In the genomic region with DNA sequence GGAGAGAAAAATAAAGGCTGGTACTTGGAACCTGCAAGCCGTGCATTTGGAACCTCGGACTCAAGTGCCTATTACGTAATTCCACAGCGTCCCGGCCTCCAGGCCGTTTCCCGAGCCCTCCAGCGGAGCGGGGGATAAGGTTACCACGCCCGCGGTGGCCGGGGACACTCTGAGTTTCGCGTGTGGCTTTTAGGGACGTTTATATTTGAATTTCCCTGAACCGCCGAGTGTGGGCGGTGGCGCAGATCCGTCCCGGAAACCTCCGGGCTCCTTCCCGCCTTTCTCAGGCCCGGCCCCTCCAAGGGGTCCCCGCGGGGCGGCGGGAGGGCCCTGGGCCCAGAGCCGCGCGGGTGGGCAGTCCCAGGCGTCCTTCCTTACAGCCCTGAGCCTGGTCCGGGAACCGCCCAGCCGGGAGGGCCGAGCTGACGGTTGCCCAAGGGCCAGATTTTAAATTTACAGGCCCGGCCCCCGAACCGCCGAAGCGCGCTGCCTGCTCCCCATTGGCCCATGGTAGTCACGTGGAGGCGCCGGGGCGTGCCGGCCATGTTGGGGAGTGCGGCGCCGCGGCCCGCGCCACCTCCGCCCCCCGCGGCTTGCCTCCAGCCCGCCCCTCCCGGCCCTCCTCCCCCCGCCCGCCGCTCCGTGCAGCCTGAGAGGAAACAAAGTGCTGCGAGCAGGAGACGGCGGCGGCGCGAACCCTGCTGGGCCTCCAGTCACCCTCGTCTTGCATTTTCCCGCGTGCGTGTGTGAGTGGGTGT, we compare ENCODE assay signal across 1 cellular context.
TF ChIP-seq lines count a peak whose summit lies in the region.

A gene with protein sequence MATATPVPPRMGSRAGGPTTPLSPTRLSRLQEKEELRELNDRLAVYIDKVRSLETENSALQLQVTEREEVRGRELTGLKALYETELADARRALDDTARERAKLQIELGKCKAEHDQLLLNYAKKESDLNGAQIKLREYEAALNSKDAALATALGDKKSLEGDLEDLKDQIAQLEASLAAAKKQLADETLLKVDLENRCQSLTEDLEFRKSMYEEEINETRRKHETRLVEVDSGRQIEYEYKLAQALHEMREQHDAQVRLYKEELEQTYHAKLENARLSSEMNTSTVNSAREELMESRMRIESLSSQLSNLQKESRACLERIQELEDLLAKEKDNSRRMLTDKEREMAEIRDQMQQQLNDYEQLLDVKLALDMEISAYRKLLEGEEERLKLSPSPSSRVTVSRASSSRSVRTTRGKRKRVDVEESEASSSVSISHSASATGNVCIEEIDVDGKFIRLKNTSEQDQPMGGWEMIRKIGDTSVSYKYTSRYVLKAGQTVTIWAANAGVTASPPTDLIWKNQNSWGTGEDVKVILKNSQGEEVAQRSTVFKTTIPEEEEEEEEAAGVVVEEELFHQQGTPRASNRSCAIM (plus strand): TSS at position 638 of the 758 bp plus-strand sequence. CDS start 373 bp downstream, outside the sequence.

TF ChIP-seq in HepG2, 621 proteins besides CTCF, POLR2A, EP300 and RAD21 (continued from another document and continues in another):
- TF ChIP-seq CENPX (CRISPR knock-in tag; IDR thresholded peaks at IDR 0.05) (no peak), ZNF782 (CRISPR knock-in tag; IDR thresholded peaks at IDR 0.05; ENCODE audit: borderline replicate concordance) (no peak), ZNF484 (CRISPR knock-in tag; IDR thresholded peaks at IDR 0.05; ENCODE audit: borderline replicate concordance, low read depth) (no peak), SOX13 (IDR thresholded peaks at IDR 0.05) (no peak), SOX13 (CRISPR knock-in tag; conservative IDR thresholded peaks at IDR 0.05 in 1 of 2, IDR thresholded peaks at IDR 0.05 in 1 of 2) (peak in 1 of 2 experiments; percentile 31; a peak in 1 of 4 replicates), SUZ12 (IDR thresholded peaks at IDR 0.05; ENCODE audit: low read depth, low read length) (no peak), CC2D1A (CRISPR knock-in tag; IDR thresholded peaks at IDR 0.05) (no peak), ZNF101 (CRISPR knock-in tag; IDR thresholded peaks at IDR 0.05; ENCODE audit: borderline replicate concordance, low read depth) (no peak), GTF2F1 (IDR thresholded peaks at IDR 0.05; ENCODE audit: low read length) (no peak), SALL1 (CRISPR knock-in tag; IDR thresholded peaks at IDR 0.05) (peak; percentile 48; the same call in 1 of the 2 replicates), NR3C1 (CRISPR knock-in tag; IDR thresholded peaks at IDR 0.05) (no peak), ZNF343 (CRISPR knock-in tag; IDR thresholded peaks at IDR 0.05) (no peak; the same call in none of the 2 replicates), ZNF850 (CRISPR knock-in tag; conservative IDR thresholded peaks at IDR 0.05) (no peak), FOXJ3 (CRISPR knock-in tag; IDR thresholded peaks at IDR 0.05; ENCODE audit: borderline replicate concordance) (0 out of 2 replicates have a peak, but pooled peaks have one; percentile 62), ZSCAN9 (CRISPR knock-in tag; IDR thresholded peaks at IDR 0.05; ENCODE audit: borderline replicate concordance) (peak; percentile 63; the same call in 1 of the 2 replicates), IKZF1 (IDR thresholded peaks at IDR 0.05) (no peak), ARNT2 (CRISPR knock-in tag; IDR thresholded peaks at IDR 0.05; ENCODE audit: low read depth) (peak; percentile 48), RARA (CRISPR knock-in tag; IDR thresholded peaks at IDR 0.05) (no peak), RFX3 (CRISPR knock-in tag; IDR thresholded peaks at IDR 0.05) (no peak), GTF3A (CRISPR knock-in tag; conservative IDR thresholded peaks at IDR 0.05) (no peak), REPIN1 (CRISPR knock-in tag; IDR thresholded peaks at IDR 0.05; ENCODE audit: borderline replicate concordance, low read depth) (no peak)
- TF ChIP-seq, protein P1, sequence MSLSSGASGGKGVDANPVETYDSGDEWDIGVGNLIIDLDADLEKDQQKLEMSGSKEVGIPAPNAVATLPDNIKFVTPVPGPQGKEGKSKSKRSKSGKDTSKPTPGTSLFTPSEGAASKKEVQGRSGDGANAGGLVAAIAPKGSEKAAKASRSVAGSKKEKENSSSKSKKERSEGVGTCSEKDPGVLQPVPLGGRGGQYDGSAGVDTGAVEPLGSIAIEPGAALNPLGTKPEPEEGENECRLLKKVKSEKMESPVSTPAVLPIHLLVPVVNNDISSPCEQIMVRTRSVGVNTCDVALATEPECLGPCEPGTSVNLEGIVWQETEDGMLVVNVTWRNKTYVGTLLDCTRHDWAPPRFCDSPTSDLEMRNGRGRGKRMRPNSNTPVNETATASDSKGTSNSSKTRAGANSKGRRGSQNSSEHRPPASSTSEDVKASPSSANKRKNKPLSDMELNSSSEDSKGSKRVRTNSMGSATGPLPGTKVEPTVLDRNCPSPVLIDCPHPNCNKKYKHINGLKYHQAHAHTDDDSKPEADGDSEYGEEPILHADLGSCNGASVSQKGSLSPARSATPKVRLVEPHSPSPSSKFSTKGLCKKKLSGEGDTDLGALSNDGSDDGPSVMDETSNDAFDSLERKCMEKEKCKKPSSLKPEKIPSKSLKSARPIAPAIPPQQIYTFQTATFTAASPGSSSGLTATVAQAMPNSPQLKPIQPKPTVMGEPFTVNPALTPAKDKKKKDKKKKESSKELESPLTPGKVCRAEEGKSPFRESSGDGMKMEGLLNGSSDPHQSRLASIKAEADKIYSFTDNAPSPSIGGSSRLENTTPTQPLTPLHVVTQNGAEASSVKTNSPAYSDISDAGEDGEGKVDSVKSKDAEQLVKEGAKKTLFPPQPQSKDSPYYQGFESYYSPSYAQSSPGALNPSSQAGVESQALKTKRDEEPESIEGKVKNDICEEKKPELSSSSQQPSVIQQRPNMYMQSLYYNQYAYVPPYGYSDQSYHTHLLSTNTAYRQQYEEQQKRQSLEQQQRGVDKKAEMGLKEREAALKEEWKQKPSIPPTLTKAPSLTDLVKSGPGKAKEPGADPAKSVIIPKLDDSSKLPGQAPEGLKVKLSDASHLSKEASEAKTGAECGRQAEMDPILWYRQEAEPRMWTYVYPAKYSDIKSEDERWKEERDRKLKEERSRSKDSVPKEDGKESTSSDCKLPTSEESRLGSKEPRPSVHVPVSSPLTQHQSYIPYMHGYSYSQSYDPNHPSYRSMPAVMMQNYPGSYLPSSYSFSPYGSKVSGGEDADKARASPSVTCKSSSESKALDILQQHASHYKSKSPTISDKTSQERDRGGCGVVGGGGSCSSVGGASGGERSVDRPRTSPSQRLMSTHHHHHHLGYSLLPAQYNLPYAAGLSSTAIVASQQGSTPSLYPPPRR (CRISPR knock-in tag; IDR thresholded peaks at IDR 0.05; ENCODE audit: borderline replicate concordance): 0 out of 2 replicates have a peak, but pooled peaks have one; percentile 42
- TF ChIP-seq, protein P2, sequence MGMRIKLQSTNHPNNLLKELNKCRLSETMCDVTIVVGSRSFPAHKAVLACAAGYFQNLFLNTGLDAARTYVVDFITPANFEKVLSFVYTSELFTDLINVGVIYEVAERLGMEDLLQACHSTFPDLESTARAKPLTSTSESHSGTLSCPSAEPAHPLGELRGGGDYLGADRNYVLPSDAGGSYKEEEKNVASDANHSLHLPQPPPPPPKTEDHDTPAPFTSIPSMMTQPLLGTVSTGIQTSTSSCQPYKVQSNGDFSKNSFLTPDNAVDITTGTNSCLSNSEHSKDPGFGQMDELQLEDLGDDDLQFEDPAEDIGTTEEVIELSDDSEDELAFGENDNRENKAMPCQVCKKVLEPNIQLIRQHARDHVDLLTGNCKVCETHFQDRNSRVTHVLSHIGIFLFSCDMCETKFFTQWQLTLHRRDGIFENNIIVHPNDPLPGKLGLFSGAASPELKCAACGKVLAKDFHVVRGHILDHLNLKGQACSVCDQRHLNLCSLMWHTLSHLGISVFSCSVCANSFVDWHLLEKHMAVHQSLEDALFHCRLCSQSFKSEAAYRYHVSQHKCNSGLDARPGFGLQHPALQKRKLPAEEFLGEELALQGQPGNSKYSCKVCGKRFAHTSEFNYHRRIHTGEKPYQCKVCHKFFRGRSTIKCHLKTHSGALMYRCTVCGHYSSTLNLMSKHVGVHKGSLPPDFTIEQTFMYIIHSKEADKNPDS (CRISPR knock-in tag; IDR thresholded peaks at IDR 0.05): no peak
- TF ChIP-seq, protein P3, sequence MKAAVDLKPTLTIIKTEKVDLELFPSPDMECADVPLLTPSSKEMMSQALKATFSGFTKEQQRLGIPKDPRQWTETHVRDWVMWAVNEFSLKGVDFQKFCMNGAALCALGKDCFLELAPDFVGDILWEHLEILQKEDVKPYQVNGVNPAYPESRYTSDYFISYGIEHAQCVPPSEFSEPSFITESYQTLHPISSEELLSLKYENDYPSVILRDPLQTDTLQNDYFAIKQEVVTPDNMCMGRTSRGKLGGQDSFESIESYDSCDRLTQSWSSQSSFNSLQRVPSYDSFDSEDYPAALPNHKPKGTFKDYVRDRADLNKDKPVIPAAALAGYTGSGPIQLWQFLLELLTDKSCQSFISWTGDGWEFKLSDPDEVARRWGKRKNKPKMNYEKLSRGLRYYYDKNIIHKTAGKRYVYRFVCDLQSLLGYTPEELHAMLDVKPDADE (CRISPR knock-in tag; IDR thresholded peaks at IDR 0.05): no peak
- TF ChIP-seq, protein P4, sequence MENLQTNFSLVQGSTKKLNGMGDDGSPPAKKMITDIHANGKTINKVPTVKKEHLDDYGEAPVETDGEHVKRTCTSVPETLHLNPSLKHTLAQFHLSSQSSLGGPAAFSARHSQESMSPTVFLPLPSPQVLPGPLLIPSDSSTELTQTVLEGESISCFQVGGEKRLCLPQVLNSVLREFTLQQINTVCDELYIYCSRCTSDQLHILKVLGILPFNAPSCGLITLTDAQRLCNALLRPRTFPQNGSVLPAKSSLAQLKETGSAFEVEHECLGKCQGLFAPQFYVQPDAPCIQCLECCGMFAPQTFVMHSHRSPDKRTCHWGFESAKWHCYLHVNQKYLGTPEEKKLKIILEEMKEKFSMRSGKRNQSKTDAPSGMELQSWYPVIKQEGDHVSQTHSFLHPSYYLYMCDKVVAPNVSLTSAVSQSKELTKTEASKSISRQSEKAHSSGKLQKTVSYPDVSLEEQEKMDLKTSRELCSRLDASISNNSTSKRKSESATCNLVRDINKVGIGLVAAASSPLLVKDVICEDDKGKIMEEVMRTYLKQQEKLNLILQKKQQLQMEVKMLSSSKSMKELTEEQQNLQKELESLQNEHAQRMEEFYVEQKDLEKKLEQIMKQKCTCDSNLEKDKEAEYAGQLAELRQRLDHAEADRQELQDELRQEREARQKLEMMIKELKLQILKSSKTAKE (CRISPR knock-in tag; IDR thresholded peaks at IDR 0.05; ENCODE audit: borderline replicate concordance): 0 out of 2 replicates have a peak, but pooled peaks have one; percentile 26
- TF ChIP-seq, protein P5, sequence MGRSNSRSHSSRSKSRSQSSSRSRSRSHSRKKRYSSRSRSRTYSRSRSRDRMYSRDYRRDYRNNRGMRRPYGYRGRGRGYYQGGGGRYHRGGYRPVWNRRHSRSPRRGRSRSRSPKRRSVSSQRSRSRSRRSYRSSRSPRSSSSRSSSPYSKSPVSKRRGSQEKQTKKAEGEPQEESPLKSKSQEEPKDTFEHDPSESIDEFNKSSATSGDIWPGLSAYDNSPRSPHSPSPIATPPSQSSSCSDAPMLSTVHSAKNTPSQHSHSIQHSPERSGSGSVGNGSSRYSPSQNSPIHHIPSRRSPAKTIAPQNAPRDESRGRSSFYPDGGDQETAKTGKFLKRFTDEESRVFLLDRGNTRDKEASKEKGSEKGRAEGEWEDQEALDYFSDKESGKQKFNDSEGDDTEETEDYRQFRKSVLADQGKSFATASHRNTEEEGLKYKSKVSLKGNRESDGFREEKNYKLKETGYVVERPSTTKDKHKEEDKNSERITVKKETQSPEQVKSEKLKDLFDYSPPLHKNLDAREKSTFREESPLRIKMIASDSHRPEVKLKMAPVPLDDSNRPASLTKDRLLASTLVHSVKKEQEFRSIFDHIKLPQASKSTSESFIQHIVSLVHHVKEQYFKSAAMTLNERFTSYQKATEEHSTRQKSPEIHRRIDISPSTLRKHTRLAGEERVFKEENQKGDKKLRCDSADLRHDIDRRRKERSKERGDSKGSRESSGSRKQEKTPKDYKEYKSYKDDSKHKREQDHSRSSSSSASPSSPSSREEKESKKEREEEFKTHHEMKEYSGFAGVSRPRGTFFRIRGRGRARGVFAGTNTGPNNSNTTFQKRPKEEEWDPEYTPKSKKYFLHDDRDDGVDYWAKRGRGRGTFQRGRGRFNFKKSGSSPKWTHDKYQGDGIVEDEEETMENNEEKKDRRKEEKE (IDR thresholded peaks at IDR 0.05): no peak
- TF ChIP-seq, protein P6, sequence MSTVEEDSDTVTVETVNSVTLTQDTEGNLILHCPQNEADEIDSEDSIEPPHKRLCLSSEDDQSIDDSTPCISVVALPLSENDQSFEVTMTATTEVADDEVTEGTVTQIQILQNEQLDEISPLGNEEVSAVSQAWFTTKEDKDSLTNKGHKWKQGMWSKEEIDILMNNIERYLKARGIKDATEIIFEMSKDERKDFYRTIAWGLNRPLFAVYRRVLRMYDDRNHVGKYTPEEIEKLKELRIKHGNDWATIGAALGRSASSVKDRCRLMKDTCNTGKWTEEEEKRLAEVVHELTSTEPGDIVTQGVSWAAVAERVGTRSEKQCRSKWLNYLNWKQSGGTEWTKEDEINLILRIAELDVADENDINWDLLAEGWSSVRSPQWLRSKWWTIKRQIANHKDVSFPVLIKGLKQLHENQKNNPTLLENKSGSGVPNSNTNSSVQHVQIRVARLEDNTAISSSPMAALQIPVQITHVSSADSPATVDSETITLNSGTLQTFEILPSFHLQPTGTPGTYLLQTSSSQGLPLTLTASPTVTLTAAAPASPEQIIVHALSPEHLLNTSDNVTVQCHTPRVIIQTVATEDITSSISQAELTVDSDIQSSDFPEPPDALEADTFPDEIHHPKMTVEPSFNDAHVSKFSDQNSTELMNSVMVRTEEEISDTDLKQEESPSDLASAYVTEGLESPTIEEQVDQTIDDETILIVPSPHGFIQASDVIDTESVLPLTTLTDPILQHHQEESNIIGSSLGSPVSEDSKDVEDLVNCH (CRISPR knock-in tag; IDR thresholded peaks at IDR 0.05): no peak
- TF ChIP-seq, protein P7, sequence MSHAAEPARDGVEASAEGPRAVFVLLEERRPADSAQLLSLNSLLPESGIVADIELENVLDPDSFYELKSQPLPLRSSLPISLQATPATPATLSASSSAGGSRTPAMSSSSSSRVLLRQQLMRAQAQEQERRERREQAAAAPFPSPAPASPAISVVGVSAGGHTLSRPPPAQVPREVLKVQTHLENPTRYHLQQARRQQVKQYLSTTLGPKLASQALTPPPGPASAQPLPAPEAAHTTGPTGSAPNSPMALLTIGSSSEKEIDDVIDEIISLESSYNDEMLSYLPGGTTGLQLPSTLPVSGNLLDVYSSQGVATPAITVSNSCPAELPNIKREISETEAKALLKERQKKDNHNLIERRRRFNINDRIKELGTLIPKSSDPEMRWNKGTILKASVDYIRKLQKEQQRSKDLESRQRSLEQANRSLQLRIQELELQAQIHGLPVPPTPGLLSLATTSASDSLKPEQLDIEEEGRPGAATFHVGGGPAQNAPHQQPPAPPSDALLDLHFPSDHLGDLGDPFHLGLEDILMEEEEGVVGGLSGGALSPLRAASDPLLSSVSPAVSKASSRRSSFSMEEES (CRISPR knock-in tag; IDR thresholded peaks at IDR 0.05): peak; percentile 30; the same call in 1 of the 2 replicates
- TF ChIP-seq, protein P8, sequence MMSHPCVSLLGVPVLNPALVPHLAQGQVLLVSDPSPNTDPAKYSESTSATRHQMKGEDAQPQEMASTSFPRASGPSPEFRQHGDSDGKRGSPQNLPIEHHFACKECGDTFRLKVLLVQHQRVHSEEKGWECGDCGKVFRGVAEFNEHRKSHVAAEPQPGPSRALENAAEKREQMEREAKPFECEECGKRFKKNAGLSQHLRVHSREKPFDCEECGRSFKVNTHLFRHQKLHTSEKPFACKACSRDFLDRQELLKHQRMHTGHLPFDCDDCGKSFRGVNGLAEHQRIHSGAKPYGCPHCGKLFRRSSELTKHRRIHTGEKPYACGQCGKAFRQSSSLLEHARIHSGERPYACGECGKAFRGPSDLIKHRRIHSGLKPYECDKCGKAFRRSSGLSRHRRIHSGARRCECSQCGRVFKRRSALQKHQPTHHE (CRISPR knock-in tag; IDR thresholded peaks at IDR 0.05; ENCODE audit: borderline replicate concordance): peak; percentile 53; the same call in 1 of the 2 replicates
